Comparison of ENCODE assay signal across 9 cellular contexts in genomic region chr11:69718147-69718546, GRCh38. TPM values are rescaled to one million over a fixed set of nuclear protein-coding genes. Genes with fewer than 3 reads are reported as not detected.
DNase-seq lines count a peak whose midpoint lies in the region; ATAC-seq, FAIRE-seq and TF ChIP-seq lines count a peak whose summit lies in the region.
"Had no signal": no experiment of that assay in that cellular context is flagged by ENCODE, and none has a peak within 500 bp of the region (broad histone marks: within the 10 kb centered on the region; RNA-seq: fewer than 3 reads in every experiment).

No MANE protein-coding gene starts in this region.

- H3K36me3 ChIP-seq in HepG2 (replicated peaks in 1 of 2; ENCODE audit: control insufficient read depth in 1 of 2, insufficient read depth in 2 of 2, low read length in 2 of 2) (no peaks in the 10 kb centered on the region), prostate gland (no peaks in the 10 kb centered on the region)

- no peak overlapping the region for H3K4me2 ChIP-seq in HepG2 (ENCODE audit: low read depth, low read length)

- peak; percentile 76 for DNase-seq in DMS 273 (lab: John Stamatoyannopoulos, UW; ENCODE audit: unreplicated experiment)
- no peak for DNase-seq in DMS 273 treated with DMSO at 0.1 percent for 48 hours (lab: John Stamatoyannopoulos, UW)
- DNase-seq in Kasumi-1 (lab: John Stamatoyannopoulos, UW): peak; percentile 14 to 32
- DNase-seq in UCSD-AML1 (lab: John Stamatoyannopoulos, UW; ENCODE audit: unreplicated experiment): peak; percentile 52
- peak; percentile 30 for DNase-seq in HepG2 (ENCODE audit: low spot score)
- no peak for DNase-seq in effector CD4-positive, alpha-beta T cell
- no peak for DNase-seq in prostate gland (ENCODE audit: low spot score)

- peak; percentile 69 for TF ChIP-seq CTCF in HepG2 (CRISPR knock-in tag; IDR thresholded peaks at IDR 0.05)
- TF ChIP-seq CTCF in prostate gland (IDR thresholded peaks at IDR 0.05): no peak

- no TSS peak for BruUV-seq in HepG2 (replicated peaks; lab: Mats Ljungman, UMichigan)

- peak; percentile 74 for TF ChIP-seq RAD21 in HepG2 (CRISPR knock-in tag; IDR thresholded peaks at IDR 0.05)

- TF ChIP-seq POLR2A in HepG2 (IDR thresholded peaks at IDR 0.05; ENCODE audit: insufficient read depth in 1 of 2, low read depth in 2 of 2, low read length in 2 of 2) (no peak), prostate gland (IDR thresholded peaks at IDR 0.05) (no peak)

- H3K27me3 ChIP-seq in HepG2 (ENCODE audit: control insufficient read depth in 1 of 2, insufficient read depth in 2 of 2, low read length in 2 of 2) (peaks cover 2 to 53% of the 10 kb centered on the region in 2 experiments; a peak in 4 of 5 replicates), prostate gland (replicated peaks; ENCODE audit: insufficient read depth) (peaks cover 2% of the 10 kb centered on the region)

- in situ Hi-C loops in HepG2 (cut with HindIII; ENCODE audit: extremely low pct_ligation_motif_present, low pct_unique_long_range_greater_than_20kb): loop anchor here (10.0 kb wide), 1 partner anchor 477 kb away; no protein-coding TSS in a partner anchor

- H3K79me2 ChIP-seq in HepG2 (ENCODE audit: insufficient read depth, low read length): no peaks in the 10 kb centered on the region

- H3K9ac ChIP-seq in HepG2 (ENCODE audit: insufficient read depth, low read depth, low read length): no peak overlapping the region

- no peak for FAIRE-seq in HepG2 (lab: Jason Lieb, UNC)
- FAIRE-seq: A204.1 had no signal

- TF ChIP-seq EP300 in HepG2 (IDR thresholded peaks at IDR 0.05; ENCODE audit: low read depth in 2 of 2, low read length in 2 of 2) (no peak), HepG2 (CRISPR knock-in tag; IDR thresholded peaks at IDR 0.05; ENCODE audit: borderline replicate concordance) (no peak)

- intact Hi-C loops in HepG2 (cut with micrococcal nuclease; ENCODE audit: unreplicated experiment): no loop called here
- intact Hi-C loops in prostate gland (cut with DNase I): no loop called here

- H3K27ac ChIP-seq in HepG2 (ENCODE audit: extremely low read length, insufficient read depth, low read length) (no peak overlapping the region), prostate gland (no peak overlapping the region)

- H3K4me1 ChIP-seq in HepG2 (ENCODE audit: insufficient read depth, low read length) (no peaks in the 10 kb centered on the region), prostate gland (replicated peaks) (no peaks in the 10 kb centered on the region)

- H3K4me3 ChIP-seq in HepG2 (replicated peaks in 1 of 3; ENCODE audit: insufficient read depth in 1 of 3, low read depth in 2 of 3, low read length in 3 of 3) (no peak overlapping the region), prostate gland (no peak overlapping the region)

- POLR2A ChIA-PET in HepG2 (lab: Yijun Ruan, JAX): interaction anchor here (1.1 kb wide), 1 partner anchor 9 kb away, joined by 5 read pairs; no protein-coding TSS in a partner anchor

- no peaks in the 10 kb centered on the region for H4K20me1 ChIP-seq in HepG2 (ENCODE audit: insufficient read depth, low read length)

- no peak overlapping the region for H2AFZ ChIP-seq in HepG2 (ENCODE audit: low read length)

- CTCF ChIA-PET in HepG2 (lab: Yijun Ruan, JAX; ENCODE audit: low intra/inter-chr PET ratio, low total read pairs): interaction anchor here (2.0 to 2.1 kb wide), 2 partner anchors 33 to 83 kb away, joined by 8 to 9 read pairs; no protein-coding TSS in a partner anchor

- ATAC-seq in HepG2: peak; percentile 87
- no peak for ATAC-seq in GM21381 (IDR thresholded peaks at IDR 0.05; ENCODE audit: unreplicated experiment)

- no CpG with 5 or more reads among the region's 13 CpGs for WGBS in HepG2 (ENCODE audit: low lambda C conversion rate)
- 10% methylated on average over 13 of the region's 13 CpGs for WGBS in prostate gland

- no peaks in the 10 kb centered on the region for H3K9me3 ChIP-seq in HepG2 (ENCODE audit: low read length)
- H3K9me3 ChIP-seq in prostate gland: no peaks in the 10 kb centered on the region

TF ChIP-seq in HepG2, 621 proteins besides CTCF, POLR2A, EP300 and RAD21 (continues in another document):
- TF ChIP-seq SMC3 (IDR thresholded peaks at IDR 0.05; ENCODE audit: low read length) (peak; percentile 40; the same call in 1 of the 2 replicates), HMGA1 (CRISPR knock-in tag; conservative IDR thresholded peaks at IDR 0.05) (no peak), FOXA1 (IDR thresholded peaks at IDR 0.05) (no peak), FOXA1 (CRISPR knock-in tag; IDR thresholded peaks at IDR 0.05) (no peak)

RNA-seq across cellular contexts. Expression of gene FGF19, which starts 14.3 kb away (rescaled TPM):
- total RNA-seq in HepG2 (2016; rRNA removed; fragmentation: Illumina TruSeq; extraction: Trizol) (not detected in 2 replicates), prostate gland (not detected)
- total RNA-seq in HepG2 (2016; cell fraction: cytosol; rRNA removed; fragmentation: Illumina TruSeq; extraction: Trizol; ENCODE audit: low read depth): not detected in 2 replicates
- 0.04 TPM in 1 of 2 replicates, not detected in the other for total RNA-seq in HepG2 (2016; cell fraction: insoluble cytoplasmic fraction; rRNA removed; fragmentation: Illumina TruSeq; extraction: Trizol)
- not detected in 2 replicates for total RNA-seq in HepG2 (2016; cell fraction: membrane; rRNA removed; fragmentation: Illumina TruSeq; extraction: Trizol)
- not detected in 2 replicates for total RNA-seq in HepG2 (2016; cell fraction: nucleus; rRNA removed; fragmentation: Illumina TruSeq; extraction: Trizol)
- polyA plus RNA-seq in HepG2 (2011; rRNA removed): 0.07 and 0.16 TPM in 2 replicates
- 0.03 and 0.06 TPM in 2 replicates for polyA plus RNA-seq in HepG2 (2011; cell fraction: cytosol; rRNA removed)
- 0.62 and 0.74 TPM in 2 replicates for polyA plus RNA-seq in HepG2 (2011; cell fraction: nucleus; rRNA removed)
- polyA plus RNA-seq in HepG2 (2012): 0.08 and 0.11 TPM in 2 replicates
- not detected in 2 replicates for polyA plus RNA-seq in HepG2 (2016; cell fraction: cytosol; fragmentation: Illumina TruSeq; extraction: Trizol; ENCODE audit: low read depth)
- not detected in 2 replicates for polyA plus RNA-seq in HepG2 (2016; cell fraction: insoluble cytoplasmic fraction; fragmentation: Illumina TruSeq; extraction: Trizol; ENCODE audit: low read depth)
- polyA plus RNA-seq in HepG2 (2016; cell fraction: membrane; fragmentation: Illumina TruSeq; extraction: Trizol; ENCODE audit: low read depth): not detected in 2 replicates
- polyA plus RNA-seq in HepG2 (2016; cell fraction: nucleus; fragmentation: Illumina TruSeq; extraction: Trizol; ENCODE audit: insufficient read depth, low read depth): 0.36 and 0.37 TPM in 2 replicates
- 0.21 TPM in 1 of 2 replicates, not detected in the other for polyA minus RNA-seq in HepG2 (2011; rRNA and poly(A)+ RNA removed; ENCODE audit: low replicate concordance)
- not detected in 2 replicates for polyA minus RNA-seq in HepG2 (2011; cell fraction: cytosol; rRNA and poly(A)+ RNA removed)
- polyA minus RNA-seq in HepG2 (2011; cell fraction: nucleus; rRNA and poly(A)+ RNA removed): not detected in 2 replicates

RNA-seq across cellular contexts. Expression of gene LTO1, which starts 43.0 kb away (rescaled TPM):
- 11.3 and 15.0 TPM in 2 replicates for total RNA-seq in HepG2 (2016; rRNA removed; fragmentation: Illumina TruSeq; extraction: Trizol)
- 9.2 and 10.5 TPM in 2 replicates for total RNA-seq in HepG2 (2016; cell fraction: cytosol; rRNA removed; fragmentation: Illumina TruSeq; extraction: Trizol; ENCODE audit: low read depth)
- 9.0 and 17.0 TPM in 2 replicates for total RNA-seq in HepG2 (2016; cell fraction: insoluble cytoplasmic fraction; rRNA removed; fragmentation: Illumina TruSeq; extraction: Trizol)
- 11.5 and 13.4 TPM in 2 replicates for total RNA-seq in HepG2 (2016; cell fraction: membrane; rRNA removed; fragmentation: Illumina TruSeq; extraction: Trizol)
- 17.6 and 20.5 TPM in 2 replicates for total RNA-seq in HepG2 (2016; cell fraction: nucleus; rRNA removed; fragmentation: Illumina TruSeq; extraction: Trizol)
- polyA plus RNA-seq in HepG2 (2011; rRNA removed): 11.8 and 13.8 TPM in 2 replicates
- polyA plus RNA-seq in HepG2 (2011; cell fraction: cytosol; rRNA removed): 9.3 TPM in 2 replicates
- 32.0 and 35.0 TPM in 2 replicates for polyA plus RNA-seq in HepG2 (2011; cell fraction: nucleus; rRNA removed)
- polyA plus RNA-seq in HepG2 (2012): 10.6 and 11.8 TPM in 2 replicates
- polyA plus RNA-seq in HepG2 (2016; cell fraction: cytosol; fragmentation: Illumina TruSeq; extraction: Trizol; ENCODE audit: low read depth): 5.3 and 6.8 TPM in 2 replicates
- 13.9 and 14.6 TPM in 2 replicates for polyA plus RNA-seq in HepG2 (2016; cell fraction: insoluble cytoplasmic fraction; fragmentation: Illumina TruSeq; extraction: Trizol; ENCODE audit: low read depth)
- 9.0 and 9.4 TPM in 2 replicates for polyA plus RNA-seq in HepG2 (2016; cell fraction: membrane; fragmentation: Illumina TruSeq; extraction: Trizol; ENCODE audit: low read depth)
- 40.5 and 43.2 TPM in 2 replicates for polyA plus RNA-seq in HepG2 (2016; cell fraction: nucleus; fragmentation: Illumina TruSeq; extraction: Trizol; ENCODE audit: insufficient read depth, low read depth)
- 17.9 and 33.2 TPM in 2 replicates for polyA minus RNA-seq in HepG2 (2011; rRNA and poly(A)+ RNA removed; ENCODE audit: low replicate concordance)
- polyA minus RNA-seq in HepG2 (2011; cell fraction: cytosol; rRNA and poly(A)+ RNA removed): 4.6 TPM in 2 replicates
- polyA minus RNA-seq in HepG2 (2011; cell fraction: nucleus; rRNA and poly(A)+ RNA removed): 22.3 and 29.4 TPM in 2 replicates
- total RNA-seq in prostate gland: 10 to 100 TPM; 14.9 to 39.5 TPM

RNA-seq across cellular contexts. Expression of gene FGF4, which starts 57.0 kb away (rescaled TPM):
- not detected in 2 replicates for total RNA-seq in HepG2 (2016; rRNA removed; fragmentation: Illumina TruSeq; extraction: Trizol)
- total RNA-seq in HepG2 (2016; cell fraction: cytosol; rRNA removed; fragmentation: Illumina TruSeq; extraction: Trizol; ENCODE audit: low read depth): not detected in 2 replicates
- total RNA-seq in HepG2 (2016; cell fraction: insoluble cytoplasmic fraction; rRNA removed; fragmentation: Illumina TruSeq; extraction: Trizol): not detected in 2 replicates
- total RNA-seq in HepG2 (2016; cell fraction: membrane; rRNA removed; fragmentation: Illumina TruSeq; extraction: Trizol): not detected in 2 replicates
- not detected in 2 replicates for total RNA-seq in HepG2 (2016; cell fraction: nucleus; rRNA removed; fragmentation: Illumina TruSeq; extraction: Trizol)
- not detected in 2 replicates for polyA plus RNA-seq in HepG2 (2011; rRNA removed)
- polyA plus RNA-seq in HepG2 (2011; cell fraction: cytosol; rRNA removed): not detected in 2 replicates
- not detected in 2 replicates for polyA plus RNA-seq in HepG2 (2011; cell fraction: nucleus; rRNA removed)
- polyA plus RNA-seq in HepG2 (2012): not detected in 2 replicates
- not detected in 2 replicates for polyA plus RNA-seq in HepG2 (2016; cell fraction: cytosol; fragmentation: Illumina TruSeq; extraction: Trizol; ENCODE audit: low read depth)
- polyA plus RNA-seq in HepG2 (2016; cell fraction: insoluble cytoplasmic fraction; fragmentation: Illumina TruSeq; extraction: Trizol; ENCODE audit: low read depth): not detected in 2 replicates
- not detected in 2 replicates for polyA plus RNA-seq in HepG2 (2016; cell fraction: membrane; fragmentation: Illumina TruSeq; extraction: Trizol; ENCODE audit: low read depth)
- polyA plus RNA-seq in HepG2 (2016; cell fraction: nucleus; fragmentation: Illumina TruSeq; extraction: Trizol; ENCODE audit: insufficient read depth, low read depth): not detected in 2 replicates
- polyA minus RNA-seq in HepG2 (2011; rRNA and poly(A)+ RNA removed; ENCODE audit: low replicate concordance): not detected in 2 replicates
- not detected in 2 replicates for polyA minus RNA-seq in HepG2 (2011; cell fraction: cytosol; rRNA and poly(A)+ RNA removed)
- polyA minus RNA-seq in HepG2 (2011; cell fraction: nucleus; rRNA and poly(A)+ RNA removed): not detected in 2 replicates
- total RNA-seq in prostate gland: under 1 TPM in 1 of 2 donors, not detected in 1; 0.28 TPM

Comparison
In these comparisons a context has a peak if more than half of its experiments do, and no peak if none do; other contexts are left out.
1. DNase-seq: peak in DMS 273 (single experiment), Kasumi-1 (2 of 2), UCSD-AML1 (single experiment) and HepG2 (single experiment); none in DMS 273 treated with DMSO at 0.1 percent for 48 hours (single experiment), effector CD4-positive, alpha-beta T cell (single experiment) and prostate gland (single experiment).